Comparison of ENCODE assay signal across 8 cellular contexts in genomic region chr11:94973099-94973968, GRCh38. TPM values are rescaled to one million over a fixed set of nuclear protein-coding genes. Genes with fewer than 3 reads are reported as not detected.
DNase-seq lines count a peak whose midpoint lies in the region; ATAC-seq and TF ChIP-seq lines count a peak whose summit lies in the region.

Gene CWC15 (minus strand): TSS chr11:94973556. CDS start chr11:94972185, 1,371 bp downstream.
Gene KDM4D (plus strand): TSS chr11:94973709. CDS start chr11:94997373, 23,664 bp downstream.

- TF ChIP-seq CTCF in right atrium auricular region (IDR thresholded peaks at IDR 0.05) (peak in 1 of 2 donors; percentile 25), prostate gland (IDR thresholded peaks at IDR 0.05) (peak in 1 of 4 experiments; percentile 15)

- H3K4me1 Mint-ChIP-seq in T-helper 17 cell = peaks cover 18% of the 10 kb centered on the region

- H3K4me1 ChIP-seq in right atrium auricular region (peaks cover 0 to 12% of the 10 kb centered on the region in 2 donors), prostate gland (replicated peaks) (no peaks in the 10 kb centered on the region), urinary bladder (ENCODE audit: insufficient read depth) (no peaks in the 10 kb centered on the region)

- ATAC-seq in GM18499 (IDR thresholded peaks at IDR 0.05; ENCODE audit: insufficient read depth, unreplicated experiment) = peak; percentile 99
- peak; percentile 100 for ATAC-seq in HG02938 (IDR thresholded peaks at IDR 0.05; ENCODE audit: unreplicated experiment)
- ATAC-seq in T-helper 17 cell = peak; percentile 99

- H3K36me3 ChIP-seq in right atrium auricular region (peaks cover 34% of the 10 kb centered on the region), prostate gland (no peaks in the 10 kb centered on the region), urinary bladder (ENCODE audit: insufficient read depth) (peaks cover 9% of the 10 kb centered on the region)

- peak within 1 kb of the TSS; percentile 67 to 85 for H3K27ac ChIP-seq in right atrium auricular region
- peak within 1 kb of the TSS; percentile 73 to 78 for H3K27ac ChIP-seq in prostate gland
- peak within 1 kb of the TSS; percentile 77 for H3K27ac ChIP-seq in urinary bladder (ENCODE audit: low read depth)

- H3K9me3 ChIP-seq in T-helper 17 cell (ENCODE audit: control insufficient read depth, low read length, poor library complexity, severe bottlenecking) (no peaks in the 10 kb centered on the region), right atrium auricular region (no peaks in the 10 kb centered on the region), prostate gland (no peaks in the 10 kb centered on the region)

- peak; percentile 52 for DNase-seq in NCI-H1694 treated with DMSO at 0.1 percent for 48 hours (lab: John Stamatoyannopoulos, UW)
- DNase-seq in T-helper 17 cell = peak; percentile 86 to 89 (median 89)
- DNase-seq in anterior cingulate cortex (lab: John Stamatoyannopoulos, UW) = peak; percentile 24 to 96 (median 90)
- peak; percentile 96 for DNase-seq in right atrium auricular region (ENCODE audit: low spot score)
- DNase-seq in prostate gland (ENCODE audit: low spot score) = peak; percentile 94

- peak within 1 kb of the TSS; percentile 97 for H3K27ac Mint-ChIP-seq in T-helper 17 cell

- H3K27me3 Mint-ChIP-seq in T-helper 17 cell = no peaks in the 10 kb centered on the region

- intact Hi-C loops in prostate gland (cut with DNase I) = loop anchor here (2.0 to 10.0 kb wide), 4 partner anchors 94 to 791 kb away; partner anchors contain the start of genes AMOTL1 and SRSF8

- WGBS in prostate gland = under 1% methylated on average over 65 of the region's 66 CpGs
- WGBS in urinary bladder = under 1% methylated on average over 66 of the region's 66 CpGs

- H3K27me3 ChIP-seq in right atrium auricular region (no peaks in the 10 kb centered on the region), prostate gland (replicated peaks; ENCODE audit: insufficient read depth) (no peaks in the 10 kb centered on the region)

- H3K4me3 Mint-ChIP-seq in T-helper 17 cell = peak within 1 kb of the TSS; percentile 96

- H3K4me3 ChIP-seq in right atrium auricular region = peak within 1 kb of the TSS; percentile 76 to 93
- peak within 1 kb of the TSS; percentile 69 to 85 for H3K4me3 ChIP-seq in prostate gland
- peak within 1 kb of the TSS; percentile 90 for H3K4me3 ChIP-seq in urinary bladder (ENCODE audit: low read depth, low read length)

- peaks cover 14% of the 10 kb centered on the region for H3K36me3 Mint-ChIP-seq in T-helper 17 cell (ENCODE audit: low read depth)

- peak; percentile 38 for TF ChIP-seq POLR2A in prostate gland (IDR thresholded peaks at IDR 0.05)

RNA-seq across cellular contexts. Expression of gene CWC15, which starts in this region (rescaled TPM):
- total RNA-seq in T-helper 17 cell = 10 to 100 TPM; 77.0 to 88.9 TPM
- 10 to 100 TPM; 45.3 to 48.6 TPM for total RNA-seq in right atrium auricular region
- total RNA-seq in prostate gland = 10 to 100 TPM; 33.6 to 43.8 TPM
- total RNA-seq in urinary bladder = 55.6 TPM
- 42.8 TPM for polyA plus RNA-seq in urinary bladder

RNA-seq across cellular contexts. Expression of gene KDM4D, which starts in this region (rescaled TPM):
- total RNA-seq in T-helper 17 cell (under 1 TPM; 0.23 to 0.27 TPM), right atrium auricular region (1 to 10 TPM in 1 of 2 donors, under 1 TPM in 1; 0.90 to 1.1 TPM), prostate gland (1 to 10 TPM; 2.6 to 9.9 TPM), urinary bladder (1.2 TPM)
- 0.92 TPM for polyA plus RNA-seq in urinary bladder

Comparison
In these comparisons a context has a peak if more than half of its experiments do, and no peak if none do; other contexts are left out.
1. Peak in every context shown above with its lines: DNase-seq, ATAC-seq, H3K4me3 ChIP-seq and H3K27ac ChIP-seq.